ENCODE assay signal across 10 cellular contexts in the genomic region with DNA sequence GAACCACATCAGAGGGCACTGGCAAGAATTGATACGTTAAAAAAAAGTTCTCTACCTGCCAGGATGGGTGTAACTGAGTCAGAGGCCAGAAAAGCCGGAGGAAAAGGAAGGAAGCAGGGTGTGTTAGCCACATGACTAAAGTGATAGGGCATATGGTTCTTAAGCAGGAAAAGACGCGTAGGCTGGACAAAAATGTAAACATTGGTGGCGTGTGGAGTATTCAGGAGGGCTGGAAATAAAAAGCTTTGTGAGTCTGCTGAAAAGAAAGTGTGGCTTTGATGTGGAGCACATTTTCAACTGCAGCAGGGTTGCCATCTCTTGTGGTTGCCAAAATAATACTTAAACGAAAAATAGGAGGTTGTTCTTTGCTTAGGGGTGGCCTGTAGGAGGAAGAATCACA.
A peak's percentile ranks its signal among the peaks of the same experiment; 100 is the strongest.
DNase-seq lines count a peak whose midpoint lies in the region; ATAC-seq and TF ChIP-seq lines count a peak whose summit lies in the region.
"Had no signal": no experiment of that assay in that cellular context is flagged by ENCODE, and none has a peak within 500 bp of the region (broad histone marks: within the 10 kb centered on the region; RNA-seq: fewer than 3 reads in every experiment).

No MANE protein-coding gene starts in this region.

- ATAC-seq in natural killer cell (peak in 1 of 3 donors; percentile 45), GM19452 (IDR thresholded peaks at IDR 0.05; ENCODE audit: unreplicated experiment) (no peak), HG03565 (IDR thresholded peaks at IDR 0.05; ENCODE audit: unreplicated experiment) (no peak), GM21786 (IDR thresholded peaks at IDR 0.05; ENCODE audit: unreplicated experiment) (no peak)
- ATAC-seq: psoas muscle had no signal

- TF ChIP-seq CTCF in Peyer's patch (IDR thresholded peaks at IDR 0.05) (no peak), natural killer cell (IDR thresholded peaks at IDR 0.05) (no peak)

- DNase-seq in Daoy (ENCODE audit: low read depth) (peak; percentile 28), Peyer's patch (peak in 2 of 3 donors; percentile 33 to 55), amniotic stem cell (lab: John Stamatoyannopoulos, UW) (peak; percentile 13), natural killer cell (no peak), DMS153 treated with DMSO at 0.1 percent for 48 hours (lab: John Stamatoyannopoulos, UW; ENCODE audit: unreplicated experiment) (no peak)
- DNase-seq: psoas muscle, SW 1271 had no signal

- H3K9me3 Mint-ChIP-seq in natural killer cell = no peaks in the 10 kb centered on the region

- H3K27me3 Mint-ChIP-seq in natural killer cell (ENCODE audit: low read depth in 2 of 2) = no peaks in the 10 kb centered on the region

- no peaks in the 10 kb centered on the region for H3K36me3 ChIP-seq in Peyer's patch

- no peaks in the 10 kb centered on the region for H3K36me3 Mint-ChIP-seq in natural killer cell

- no peaks in the 10 kb centered on the region for H3K27me3 ChIP-seq in Peyer's patch

- H3K9me3 ChIP-seq in Peyer's patch = no peaks in the 10 kb centered on the region
- H3K9me3 ChIP-seq: psoas muscle had no signal

- peak overlapping the region; percentile 65 for H3K4me3 Mint-ChIP-seq in natural killer cell

- intact Hi-C loops in natural killer cell (cut with micrococcal nuclease) = no loop called here

- no peak overlapping the region for H3K4me3 ChIP-seq in Peyer's patch
- H3K4me3 ChIP-seq: psoas muscle had no signal

- H3K27ac ChIP-seq in Peyer's patch = no peak overlapping the region
- H3K27ac ChIP-seq: psoas muscle had no signal

- peaks cover 11 to 12% of the 10 kb centered on the region in 2 donors for H3K4me1 Mint-ChIP-seq in natural killer cell

- TF ChIP-seq POLR2A in Peyer's patch (IDR thresholded peaks at IDR 0.05) = no peak

- H3K27ac Mint-ChIP-seq in natural killer cell = peak overlapping the region; percentile 11 to 25

- H3K4me1 ChIP-seq in Peyer's patch = no peaks in the 10 kb centered on the region
- H3K4me1 ChIP-seq: psoas muscle had no signal

Comparison
In these comparisons a context has a peak if more than half of its experiments do, and no peak if none do; other contexts are left out.
1. DNase-seq: peak in Daoy (single experiment), Peyer's patch (2 of 3) and amniotic stem cell (single experiment); none in natural killer cell (single experiment) and DMS153 treated with DMSO at 0.1 percent for 48 hours (single experiment).